In genomic region chrX:130165703-130166502, GRCh38 we compare ENCODE assay signal across 8 cellular contexts. TPM values are rescaled to one million over a fixed set of nuclear protein-coding genes. Genes with fewer than 3 reads are reported as not detected.
DNase-seq lines count a peak whose midpoint lies in the region; FAIRE-seq and TF ChIP-seq lines count a peak whose summit lies in the region.

TSS of gene AIFM1 (minus strand) at chrX:130165841. CDS start at chrX:130165656, 185 bp downstream.

- peak within 1 kb of the TSS; percentile 87 for H2AFZ ChIP-seq in neuronal stem cell (ENCODE audit: low read length)

- no peak within 1 kb of the TSS for H4K8ac ChIP-seq in neuronal stem cell (ENCODE audit: low read depth, low read length)

- peak within 1 kb of the TSS; percentile 93 for H3K4me3 Mint-ChIP-seq in activated naive CD4-positive, alpha-beta T cell treated with anti-CD3 and anti-CD28 coated beads for 36 hours

- no peak within 1 kb of the TSS for H2BK15ac ChIP-seq in neuronal stem cell (ENCODE audit: low read length)

- H4K91ac ChIP-seq in neuronal stem cell (ENCODE audit: low read depth, low read length, poor library complexity) = no peak within 1 kb of the TSS

- peaks cover 35% of the 10 kb centered on the region for H3K4me1 Mint-ChIP-seq in activated naive CD4-positive, alpha-beta T cell treated with anti-CD3 and anti-CD28 coated beads for 36 hours (ENCODE audit: low read depth)

- intact Hi-C loops in activated naive CD4-positive, alpha-beta T cell treated with anti-CD3 and anti-CD28 coated beads for 36 hours (cut with micrococcal nuclease) = loop anchor here (1.0 to 5.0 kb wide), 5 partner anchors 17 to 184 kb away; partner anchors contain the start of genes BCORL1 and SLC25A14

- TF ChIP-seq CTCF in HFF-Myc (IDR thresholded peaks at IDR 0.05; ENCODE audit: low read depth, low read length, missing control alignments) = no peak
- no peak for TF ChIP-seq CTCF in subcutaneous adipose tissue (IDR thresholded peaks at IDR 0.05; ENCODE audit: low read depth)

- H3K27me3 ChIP-seq in neuronal stem cell (ENCODE audit: control insufficient read depth in 3 of 3, insufficient read depth in 3 of 3, low read depth in 1 of 3, low read length in 3 of 3) = no peaks in the 10 kb centered on the region

- H3K4me3 ChIP-seq in HFF-Myc (replicated peaks; ENCODE audit: low read depth, low read length) = peak within 1 kb of the TSS; percentile 56
- H3K4me3 ChIP-seq in neuronal stem cell (ENCODE audit: low read length in 2 of 2) = peak within 1 kb of the TSS; percentile 71 to 97

- no peaks in the 10 kb centered on the region for H3K9me3 ChIP-seq in neuronal stem cell (replicated peaks in 1 of 2; ENCODE audit: control insufficient read depth in 2 of 2, insufficient read depth in 1 of 2, low read depth in 1 of 2, low read length in 2 of 2)

- peak within 1 kb of the TSS; percentile 60 for H3K4me2 ChIP-seq in neuronal stem cell (ENCODE audit: insufficient read depth, low read length, poor library complexity, severe bottlenecking)

- H2BK120ac ChIP-seq in neuronal stem cell (ENCODE audit: low read depth, low read length) = no peak within 1 kb of the TSS

- peak within 1 kb of the TSS; percentile 5 for H2BK5ac ChIP-seq in neuronal stem cell (ENCODE audit: low read length)

- no CpG with 5 or more reads among the region's 50 CpGs for WGBS in neuronal stem cell (ENCODE audit: extremely low coverage in 2 of 2, insufficient read length in 2 of 2, insufficient replicate concordance in 1 of 2), 2 donors

- peak within 1 kb of the TSS; percentile 83 for H3K9ac ChIP-seq in neuronal stem cell (ENCODE audit: low read depth, low read length, poor library complexity)

- H3K9me3 Mint-ChIP-seq in activated naive CD4-positive, alpha-beta T cell treated with anti-CD3 and anti-CD28 coated beads for 36 hours = no peaks in the 10 kb centered on the region

- H3K4ac ChIP-seq in neuronal stem cell (ENCODE audit: low read length) = no peak within 1 kb of the TSS

- H2BK12ac ChIP-seq in neuronal stem cell (ENCODE audit: low read length) = no peak within 1 kb of the TSS

- no peak for FAIRE-seq in frontal cortex (lab: Jason Lieb, UNC)

- H3K36me3 ChIP-seq in neuronal stem cell (replicated peaks in 1 of 2; ENCODE audit: control insufficient read depth in 2 of 2, insufficient read depth in 2 of 2, low read length in 2 of 2) = peaks cover 0 to 11% of the 10 kb centered on the region in 2 donors

- DNase-seq in GF-D8 (lab: John Stamatoyannopoulos, UW) (peak; percentile 87), HFF-Myc (ENCODE audit: extremely low read depth, low read depth) (peak; percentile 83), NAMALWA (ENCODE audit: low spot score) (peak; percentile 95), SK-N-DZ (ENCODE audit: low spot score) (peak; percentile 95), frontal cortex (ENCODE audit: low spot score in 2 of 2) (peak; percentile 51 to 66), neuronal stem cell (ENCODE audit: low spot score) (peak; percentile 90)
- peak; percentile 90 for DNase-seq in activated naive CD4-positive, alpha-beta T cell treated with anti-CD3 and anti-CD28 coated beads for 36 hours

- peaks cover 7% of the 10 kb centered on the region in 2 donors for H3K4me1 ChIP-seq in neuronal stem cell (ENCODE audit: control insufficient read depth in 2 of 2, insufficient read depth in 1 of 2, low read depth in 1 of 2, low read length in 2 of 2)

- H3K27ac Mint-ChIP-seq in activated naive CD4-positive, alpha-beta T cell treated with anti-CD3 and anti-CD28 coated beads for 36 hours = peak within 1 kb of the TSS; percentile 92

- H3K27me3 Mint-ChIP-seq in activated naive CD4-positive, alpha-beta T cell treated with anti-CD3 and anti-CD28 coated beads for 36 hours (ENCODE audit: low read depth) = no peaks in the 10 kb centered on the region

- no peak within 1 kb of the TSS for H3K14ac ChIP-seq in neuronal stem cell (ENCODE audit: low read length)

- H3K18ac ChIP-seq in neuronal stem cell (ENCODE audit: low read length) = peak within 1 kb of the TSS; percentile 95

- no peak within 1 kb of the TSS for H2AK5ac ChIP-seq in neuronal stem cell (ENCODE audit: low read depth, low read length)

- H3K79me1 ChIP-seq in neuronal stem cell (ENCODE audit: low read depth, low read length) = no peaks in the 10 kb centered on the region

- no peaks in the 10 kb centered on the region for H3K36me3 Mint-ChIP-seq in activated naive CD4-positive, alpha-beta T cell treated with anti-CD3 and anti-CD28 coated beads for 36 hours (ENCODE audit: low read depth)

- peak within 1 kb of the TSS; percentile 98 for H3K27ac ChIP-seq in neuronal stem cell (replicated peaks; ENCODE audit: low read length)

- no peak within 1 kb of the TSS for H3K23ac ChIP-seq in neuronal stem cell (ENCODE audit: low read depth, low read length, poor library complexity)

- CTCF ChIA-PET in activated naive CD4-positive, alpha-beta T cell treated with anti-CD3 and anti-CD28 coated beads for 36 hours (lab: Charles Lee) = interaction anchor here (0.6 to 1.0 kb wide), 3 partner anchors 22 to 84 kb away, joined by 3 read pairs; no protein-coding TSS in a partner anchor

RNA-seq across cellular contexts. Expression of gene AIFM1, which starts in this region (rescaled TPM):
- 29.8 and 31.4 TPM in 2 replicates for polyA plus RNA-seq in SK-N-DZ (2014; cell fraction: cytosol; rRNA removed)
- polyA plus RNA-seq in SK-N-DZ (2014; cell fraction: nucleus; rRNA removed) = 26.0 and 29.0 TPM in 2 replicates
- 10 to 100 TPM; 59.4 to 63.1 TPM for total RNA-seq in activated naive CD4-positive, alpha-beta T cell treated with anti-CD3 and anti-CD28 coated beads for 36 hours
- total RNA-seq in frontal cortex (11.4 TPM), subcutaneous adipose tissue (10 to 100 TPM; 19.8 to 26.4 (median 22.4) TPM)
- 29.1 TPM for polyA plus RNA-seq in neuronal stem cell (2013, experiment 1 of 2)
- 28.9 TPM for polyA plus RNA-seq in neuronal stem cell (2013, experiment 2 of 2)

Comparison
In these comparisons a context has a peak if more than half of its experiments do, and no peak if none do; other contexts are left out.
1. Peak in every context shown above with its lines: DNase-seq, H3K4me3 ChIP-seq and H3K27ac ChIP-seq.